20 cellular contexts compared by ENCODE assay signal in the genomic region with DNA sequence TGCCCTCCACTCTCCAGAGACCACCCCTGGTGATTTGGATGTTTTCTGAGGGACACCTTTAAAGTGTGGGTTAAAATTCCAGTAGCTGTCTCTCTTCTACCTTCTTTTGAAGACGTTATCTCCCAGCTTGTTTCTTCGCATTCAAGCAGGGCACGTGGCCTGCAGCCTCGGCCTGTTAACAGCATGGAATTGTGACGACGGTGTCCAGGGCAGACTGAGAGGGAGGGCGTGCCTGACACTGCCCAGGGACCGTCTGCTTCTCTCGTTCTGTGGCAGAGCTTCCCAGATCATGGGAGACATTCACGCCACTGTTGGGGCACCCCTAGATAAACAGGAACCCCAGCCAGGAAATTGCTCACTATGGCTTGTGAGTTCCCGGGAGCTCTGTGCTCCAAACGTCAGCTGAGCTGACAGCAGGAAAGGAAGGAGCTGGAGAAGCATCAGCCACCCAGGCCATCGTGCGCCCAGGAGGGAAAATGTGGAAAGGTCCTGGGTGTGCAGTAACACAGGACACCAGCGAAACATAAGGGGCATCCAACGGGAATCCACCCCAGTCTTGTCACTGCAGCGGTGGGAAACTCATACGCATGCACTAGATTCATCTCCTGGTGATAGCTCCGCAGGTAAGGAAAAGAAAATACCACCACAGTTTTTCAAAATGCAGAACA. TPM values are rescaled to one million over a fixed set of nuclear protein-coding genes. Genes with fewer than 3 reads are reported as not detected.
DNase-seq lines count a peak whose midpoint lies in the region; ATAC-seq, FAIRE-seq and TF ChIP-seq lines count a peak whose summit lies in the region.
"Had no signal": no experiment of that assay in that cellular context is flagged by ENCODE, and none has a peak within 500 bp of the region (broad histone marks: within the 10 kb centered on the region; RNA-seq: fewer than 3 reads in every experiment).

No MANE protein-coding gene starts in this region.

- ATAC-seq in HepG2, result no peak
- ATAC-seq in right lobe of liver, result no peak
- ATAC-seq in K562, result peak; percentile 20; the same call in 2 of the 3 replicates
- no peak for ATAC-seq in HG02798 (IDR thresholded peaks at IDR 0.05; ENCODE audit: poor library complexity, unreplicated experiment)
- ATAC-seq: Panc1 had no signal

- POLR2A ChIA-PET in HepG2 (lab: Yijun Ruan, JAX), result interaction anchor here (3.5 kb wide), 1 partner anchor 16 kb away, joined by 15 read pairs; no protein-coding TSS in a partner anchor
- POLR2A ChIA-PET in K562 (lab: Yijun Ruan, JAX), result interaction anchor here (1.0 to 1.2 kb wide), 2 partner anchors 10 to 39 kb away, joined by 4 read pairs; no protein-coding TSS in a partner anchor

- CTCF ChIA-PET in HepG2 (lab: Yijun Ruan, JAX; ENCODE audit: low intra/inter-chr PET ratio, low total read pairs), result no interaction called here
- CTCF ChIA-PET in K562 (lab: Yijun Ruan, JAX; ENCODE audit: low intra/inter-chr PET ratio), result no interaction called here

- TF ChIP-seq EP300 in HepG2 (IDR thresholded peaks at IDR 0.05; ENCODE audit: low read depth in 2 of 2, low read length in 2 of 2), result no peak
- TF ChIP-seq EP300 in HepG2 (CRISPR knock-in tag; IDR thresholded peaks at IDR 0.05; ENCODE audit: borderline replicate concordance), result no peak
- TF ChIP-seq EP300 in K562 (IDR thresholded peaks at IDR 0.05; ENCODE audit: low read length), result no peak
- TF ChIP-seq EP300 in stomach (IDR thresholded peaks at IDR 0.05), result no peak

- H3K4me1 ChIP-seq in HepG2 (ENCODE audit: insufficient read depth, low read length) (peaks cover 10% of the 10 kb centered on the region), right lobe of liver (peaks cover 0 to 7% (median 3%) of the 10 kb centered on the region in 4 donors), K562 (replicated peaks in 1 of 2; ENCODE audit: control insufficient read depth in 2 of 2, insufficient read depth in 2 of 2, low read length in 2 of 2) (peaks cover 0 to 8% of the 10 kb centered on the region in 2 experiments; a peak in 2 of 5 replicates), mesendoderm (ENCODE audit: control insufficient read depth, low read depth, low read length) (peaks cover 2% of the 10 kb centered on the region), stomach (peaks cover 0 to 8% (median 5%) of the 10 kb centered on the region in 4 donors)

- H3K4me3 ChIP-seq in HepG2 (replicated peaks in 1 of 3; ENCODE audit: insufficient read depth in 1 of 3, low read depth in 2 of 3, low read length in 3 of 3) (no peak overlapping the region), right lobe of liver (no peak overlapping the region), K562 (no peak overlapping the region), mesendoderm (ENCODE audit: low read length) (no peak overlapping the region), stomach (no peak overlapping the region)

- H3K56ac ChIP-seq in mesendoderm (ENCODE audit: low read length), result peak overlapping the region; percentile 64

- H3K9ac ChIP-seq in HepG2 (ENCODE audit: insufficient read depth, low read depth, low read length), result no peak overlapping the region
- no peak overlapping the region for H3K9ac ChIP-seq in K562 (ENCODE audit: insufficient read depth in 1 of 2, low read depth in 2 of 2, low read length in 2 of 2)
- no peak overlapping the region for H3K9ac ChIP-seq in mesendoderm (ENCODE audit: low read length)

- no peak overlapping the region for H4K8ac ChIP-seq in mesendoderm (ENCODE audit: low read depth, low read length)

- H3K9me3 ChIP-seq in HepG2 (ENCODE audit: low read length), result no peaks in the 10 kb centered on the region
- H3K9me3 ChIP-seq in right lobe of liver, result no peaks in the 10 kb centered on the region
- H3K9me3 ChIP-seq in K562 (replicated peaks; ENCODE audit: control insufficient read depth, insufficient read depth, low read depth, low read length), result no peaks in the 10 kb centered on the region
- no peaks in the 10 kb centered on the region for H3K9me3 ChIP-seq in stomach

- H3K27me3 ChIP-seq in HepG2 (ENCODE audit: control insufficient read depth in 1 of 2, insufficient read depth in 2 of 2, low read length in 2 of 2), result no peaks in the 10 kb centered on the region
- no peaks in the 10 kb centered on the region for H3K27me3 ChIP-seq in right lobe of liver
- H3K27me3 ChIP-seq in K562 (ENCODE audit: control insufficient read depth in 2 of 2, insufficient read depth in 2 of 2, low read length in 2 of 2), result peaks cover 58 to 66% of the 10 kb centered on the region in 2 experiments
- H3K27me3 ChIP-seq in mesendoderm (ENCODE audit: insufficient read depth, low read length, poor library complexity), result no peaks in the 10 kb centered on the region
- H3K27me3 ChIP-seq in stomach, result peaks cover 0 to 31% (median 0%) of the 10 kb centered on the region in 3 donors

- no peak for TF ChIP-seq RAD21 in HepG2 (CRISPR knock-in tag; IDR thresholded peaks at IDR 0.05)
- TF ChIP-seq RAD21 in K562 (CRISPR knock-in tag; conservative IDR thresholded peaks at IDR 0.05 in 1 of 2, IDR thresholded peaks at IDR 0.05 in 1 of 2), result no peak

- H3K36me3 ChIP-seq in HepG2 (replicated peaks in 1 of 2; ENCODE audit: control insufficient read depth in 1 of 2, insufficient read depth in 2 of 2, low read length in 2 of 2), result no peaks in the 10 kb centered on the region
- H3K36me3 ChIP-seq in right lobe of liver, result no peaks in the 10 kb centered on the region
- no peaks in the 10 kb centered on the region for H3K36me3 ChIP-seq in K562 (ENCODE audit: control insufficient read depth, insufficient read depth, low read length)
- no peaks in the 10 kb centered on the region for H3K36me3 ChIP-seq in mesendoderm (ENCODE audit: control insufficient read depth, insufficient read depth, low read length)
- no peaks in the 10 kb centered on the region for H3K36me3 ChIP-seq in stomach

- intact Hi-C loops in HepG2 (cut with micrococcal nuclease; ENCODE audit: unreplicated experiment) (no loop called here), right lobe of liver (cut with DNase I) (loop anchor here in 1 of 2 donors (10.0 kb wide), 1 partner anchor 131 kb away; no protein-coding TSS in a partner anchor), K562 (cut with micrococcal nuclease) (no loop called here), stomach (cut with DNase I; ENCODE audit: low total_unique reads) (loop anchor here (10.0 kb wide), 2 partner anchors 131 to 161 kb away; no protein-coding TSS in a partner anchor)

- no peaks in the 10 kb centered on the region for H3K79me1 ChIP-seq in mesendoderm (ENCODE audit: low read length)

- H2BK120ac ChIP-seq in mesendoderm (ENCODE audit: low read depth, low read length), result no peak overlapping the region

- H3K18ac ChIP-seq in mesendoderm (ENCODE audit: low read length), result no peak overlapping the region

- H3K79me2 ChIP-seq in HepG2 (ENCODE audit: insufficient read depth, low read length) (no peaks in the 10 kb centered on the region), K562 (ENCODE audit: control insufficient read depth, insufficient read depth, low read length) (no peaks in the 10 kb centered on the region), mesendoderm (ENCODE audit: control insufficient read depth, insufficient read depth, low read length) (no peaks in the 10 kb centered on the region)

- TF ChIP-seq CTCF in HepG2 (CRISPR knock-in tag; IDR thresholded peaks at IDR 0.05) (no peak), right lobe of liver (IDR thresholded peaks at IDR 0.05) (no peak), K562 (IDR thresholded peaks at IDR 0.05 in 2 of 3, conservative IDR thresholded peaks at IDR 0.05 in 1 of 3; ENCODE audit: insufficient read depth in 2 of 3, low read depth in 1 of 3, low read length in 3 of 3) (no peak), stomach (IDR thresholded peaks at IDR 0.05) (no peak)

- in situ Hi-C loops in HepG2 (cut with HindIII; ENCODE audit: extremely low pct_ligation_motif_present, low pct_unique_long_range_greater_than_20kb), result no loop called here
- in situ Hi-C loops in K562 (cut with MboI), result no loop called here

- H3K4ac ChIP-seq in mesendoderm (ENCODE audit: low read depth, low read length), result no peak overlapping the region

- peak overlapping the region; percentile 80 for H3K23ac ChIP-seq in mesendoderm (ENCODE audit: low read length)

- DNase-seq in HepG2 (ENCODE audit: low spot score), result no peak
- DNase-seq in right lobe of liver, result no peak
- DNase-seq in K562 (ENCODE audit: extremely low read depth in 1 of 4, low spot score in 3 of 4), result no peak
- DNase-seq in mesendoderm, result no peak
- DNase-seq in SW480 (ENCODE audit: low spot score), result no peak
- DNase-seq in stomach, result no peak
- DNase-seq: DMS53, H9, KG1, NCI-H1417 treated with DMSO at 0.1 percent for 48 hours, NCI-H2029, NCI-H2171 treated with DMSO at 0.1 percent for 48 hours, NCI-H446 treated with DMSO at 0.1 percent for 48 hours, NCI-H748 treated with DMSO at 0.1 percent for 48 hours had no signal

- WGBS in HepG2 (ENCODE audit: low lambda C conversion rate), result 90% methylated on average over 19 of the region's 19 CpGs
- 71% methylated on average over 16 of the region's 19 CpGs for WGBS in right lobe of liver (ENCODE audit: insufficient coverage, low coverage, low lambda C conversion rate, missing lambda C conversion rate)
- 3% methylated on average over 19 of the region's 19 CpGs for WGBS in K562 (ENCODE audit: insufficient coverage, low coverage, missing lambda C conversion rate)
- WGBS in mesendoderm (ENCODE audit: extremely low coverage, insufficient coverage, low lambda C conversion rate), result no CpG with 5 or more reads among the region's 19 CpGs
- 55 to 62% (median 60%) methylated on average over 19 of the region's 19 CpGs for WGBS in stomach, 5 donors

- H2AK5ac ChIP-seq in mesendoderm (ENCODE audit: low read length), result no peak overlapping the region

- no peaks in the 10 kb centered on the region for H4K20me1 ChIP-seq in HepG2 (ENCODE audit: insufficient read depth, low read length)
- 0 out of 2 replicates have a peak, but pooled peaks cover 3% of the 10 kb centered on the region for H4K20me1 ChIP-seq in K562 (replicated peaks; ENCODE audit: control insufficient read depth, insufficient read depth, low read length)

- no peak overlapping the region for H2BK5ac ChIP-seq in mesendoderm (ENCODE audit: low read length)

- no peak overlapping the region for H3K27ac ChIP-seq in HepG2 (ENCODE audit: extremely low read length, insufficient read depth, low read length)
- no peak overlapping the region for H3K27ac ChIP-seq in right lobe of liver
- H3K27ac ChIP-seq in K562 (ENCODE audit: extremely low read depth, low read depth, low read length), result no peak overlapping the region
- no peak overlapping the region for H3K27ac ChIP-seq in mesendoderm (ENCODE audit: low read depth, low read length)
- no peak overlapping the region for H3K27ac ChIP-seq in stomach
- H3K27ac ChIP-seq: HL-60 had no signal

- FAIRE-seq in HepG2 (lab: Jason Lieb, UNC) (no peak), K562 (lab: Jason Lieb, UNC) (no peak)
- FAIRE-seq: HTR-8/SVneo had no signal

- H3K4me2 ChIP-seq in HepG2 (ENCODE audit: low read depth, low read length) (no peak overlapping the region), K562 (ENCODE audit: insufficient read depth, low read length) (no peak overlapping the region), mesendoderm (ENCODE audit: low read length) (no peak overlapping the region)

- no peak overlapping the region for H2BK15ac ChIP-seq in mesendoderm (replicated peaks; ENCODE audit: low read depth)

- no peaks in the 10 kb centered on the region for H3K9me1 ChIP-seq in K562 (ENCODE audit: control insufficient read depth, insufficient read depth, low read length)

- BruUV-seq in HepG2 (replicated peaks; lab: Mats Ljungman, UMichigan) (no TSS peak), K562 (replicated peaks; lab: Mats Ljungman, UMichigan) (no TSS peak)

- H2AFZ ChIP-seq in HepG2 (ENCODE audit: low read length), result no peak overlapping the region
- 0 out of 2 replicates have a peak overlapping the region, but pooled peaks have one; percentile 30 for H2AFZ ChIP-seq in K562 (ENCODE audit: low read depth, low read length)

- H4K5ac ChIP-seq in mesendoderm (ENCODE audit: low read length), result no peak overlapping the region

- no peak for TF ChIP-seq POLR2A in HepG2 (IDR thresholded peaks at IDR 0.05; ENCODE audit: insufficient read depth in 1 of 2, low read depth in 2 of 2, low read length in 2 of 2)
- no peak for TF ChIP-seq POLR2A in right lobe of liver (IDR thresholded peaks at IDR 0.05)
- TF ChIP-seq POLR2A in K562 (conservative IDR thresholded peaks at IDR 0.05), result no peak
- no peak for TF ChIP-seq POLR2A in stomach (IDR thresholded peaks at IDR 0.05)

RNA-seq across cellular contexts. Expression of a gene that starts 41.1 kb away (rescaled TPM):
- total RNA-seq in HepG2 (2016; rRNA removed; fragmentation: Illumina TruSeq; extraction: Trizol), result 22.3 and 28.9 TPM in 2 replicates
- total RNA-seq in HepG2 (2016; cell fraction: cytosol; rRNA removed; fragmentation: Illumina TruSeq; extraction: Trizol; ENCODE audit: low read depth), result 316 and 350 TPM in 2 replicates
- total RNA-seq in HepG2 (2016; cell fraction: insoluble cytoplasmic fraction; rRNA removed; fragmentation: Illumina TruSeq; extraction: Trizol), result 18.9 and 26.2 TPM in 2 replicates
- total RNA-seq in HepG2 (2016; cell fraction: membrane; rRNA removed; fragmentation: Illumina TruSeq; extraction: Trizol), result 57.6 and 59.9 TPM in 2 replicates
- total RNA-seq in HepG2 (2016; cell fraction: nucleus; rRNA removed; fragmentation: Illumina TruSeq; extraction: Trizol), result 50.1 and 55.5 TPM in 2 replicates
- 12.4 TPM in 2 replicates for polyA plus RNA-seq in HepG2 (2011; rRNA removed)
- polyA plus RNA-seq in HepG2 (2011; cell fraction: cytosol; rRNA removed), result 5.1 and 5.5 TPM in 2 replicates
- polyA plus RNA-seq in HepG2 (2011; cell fraction: nucleus; rRNA removed), result 79.7 and 90.7 TPM in 2 replicates
- 26.4 and 28.0 TPM in 2 replicates for polyA plus RNA-seq in HepG2 (2012)
- 3.1 and 3.3 TPM in 2 replicates for polyA plus RNA-seq in HepG2 (2016; cell fraction: cytosol; fragmentation: Illumina TruSeq; extraction: Trizol; ENCODE audit: low read depth)
- polyA plus RNA-seq in HepG2 (2016; cell fraction: insoluble cytoplasmic fraction; fragmentation: Illumina TruSeq; extraction: Trizol; ENCODE audit: low read depth), result 10.1 and 11.9 TPM in 2 replicates
- 4.5 and 4.7 TPM in 2 replicates for polyA plus RNA-seq in HepG2 (2016; cell fraction: membrane; fragmentation: Illumina TruSeq; extraction: Trizol; ENCODE audit: low read depth)
- polyA plus RNA-seq in HepG2 (2016; cell fraction: nucleus; fragmentation: Illumina TruSeq; extraction: Trizol; ENCODE audit: insufficient read depth, low read depth), result 38.9 and 41.2 TPM in 2 replicates
- 18.7 and 23.4 TPM in 2 replicates for polyA minus RNA-seq in HepG2 (2011; rRNA and poly(A)+ RNA removed; ENCODE audit: low replicate concordance)
- 21.6 and 23.1 TPM in 2 replicates for polyA minus RNA-seq in HepG2 (2011; cell fraction: cytosol; rRNA and poly(A)+ RNA removed)
- polyA minus RNA-seq in HepG2 (2011; cell fraction: nucleus; rRNA and poly(A)+ RNA removed), result 99.0 and 111 TPM in 2 replicates
- total RNA-seq in right lobe of liver, result 10 to 100 TPM; 24.9 to 55.1 (median 32.0) TPM
- 115 and 326 TPM in 2 replicates for total RNA-seq in K562 (2011; cell fraction: chromatin; rRNA removed; ENCODE audit: low replicate concordance)
- 62.0 and 78.6 TPM in 2 replicates for total RNA-seq in K562 (2011; cell fraction: nucleolus; rRNA removed)
- 144 and 212 TPM in 2 replicates for total RNA-seq in K562 (2011; cell fraction: nucleoplasm; rRNA removed)
- 29.9 and 41.8 TPM in 2 replicates for total RNA-seq in K562 (2014; rRNA removed)
- 39.3 and 47.4 TPM in 2 replicates for total RNA-seq in K562 (2014; rRNA removed; fragmentation: Illumina TruSeq; extraction: Trizol)
- 32.8 and 33.9 TPM in 2 replicates for total RNA-seq in K562 (2015; rRNA removed; fragmentation: Illumina TruSeq; extraction: Trizol)
- 67.6 and 80.7 TPM in 2 replicates for total RNA-seq in K562 (2021)
- 16.1 and 17.0 TPM in 2 replicates for polyA plus RNA-seq in K562 (2011; rRNA removed)
- 11.1 and 15.9 TPM in 2 replicates for polyA plus RNA-seq in K562 (2011; cell fraction: cytosol; rRNA removed)
- 97.0 and 123 TPM in 2 replicates for polyA plus RNA-seq in K562 (2011; cell fraction: nucleus; rRNA removed)
- polyA plus RNA-seq in K562 (2012), result 23.0 and 24.9 TPM in 2 replicates
- 23.0 and 28.7 TPM in 2 replicates for polyA plus RNA-seq in K562 (2014; fragmentation: Illumina TruSeq; extraction: Trizol)
- 1 to 10 TPM; 4.4 to 4.7 TPM for polyA plus RNA-seq in K562 (2014; fragmentation: Nextera tagmentation; extraction: Ambion mirVana)
- polyA plus RNA-seq in K562 (2014; rRNA removed), result 27.3 and 31.7 TPM in 2 replicates
- polyA minus RNA-seq in K562 (2011; rRNA and poly(A)+ RNA removed), result 84.2 and 91.2 TPM in 2 replicates
- 23.9 and 28.3 TPM in 2 replicates for polyA minus RNA-seq in K562 (2011; cell fraction: cytosol; rRNA and poly(A)+ RNA removed)
- 74.0 and 74.6 TPM in 2 replicates for polyA minus RNA-seq in K562 (2011; cell fraction: nucleus; rRNA and poly(A)+ RNA removed)
- 25.3 TPM for polyA plus RNA-seq in mesendoderm (2013, experiment 1 of 2)
- 25.6 TPM for polyA plus RNA-seq in mesendoderm (2013, experiment 2 of 2)
- total RNA-seq in stomach, result 100 to 1,000 TPM in 1 of 5 donors, 10 to 100 TPM in 4; 60.2 to 182 (median 62.9) TPM
- 1 to 10 TPM; 7.5 to 9.1 (median 8.6) TPM for polyA plus RNA-seq in stomach

RNA-seq across cellular contexts. Expression of a gene that starts 57.0 kb away (rescaled TPM):
- total RNA-seq in HepG2 (2016; rRNA removed; fragmentation: Illumina TruSeq; extraction: Trizol), result not detected in 2 replicates
- not detected in 2 replicates for total RNA-seq in HepG2 (2016; cell fraction: cytosol; rRNA removed; fragmentation: Illumina TruSeq; extraction: Trizol; ENCODE audit: low read depth)
- total RNA-seq in HepG2 (2016; cell fraction: insoluble cytoplasmic fraction; rRNA removed; fragmentation: Illumina TruSeq; extraction: Trizol), result not detected in 2 replicates
- not detected in 2 replicates for total RNA-seq in HepG2 (2016; cell fraction: membrane; rRNA removed; fragmentation: Illumina TruSeq; extraction: Trizol)
- total RNA-seq in HepG2 (2016; cell fraction: nucleus; rRNA removed; fragmentation: Illumina TruSeq; extraction: Trizol), result not detected in 2 replicates
- not detected in 2 replicates for polyA plus RNA-seq in HepG2 (2011; rRNA removed)
- polyA plus RNA-seq in HepG2 (2011; cell fraction: cytosol; rRNA removed), result not detected in 2 replicates
- not detected in 2 replicates for polyA plus RNA-seq in HepG2 (2011; cell fraction: nucleus; rRNA removed)
- polyA plus RNA-seq in HepG2 (2012), result not detected in 2 replicates
- polyA plus RNA-seq in HepG2 (2016; cell fraction: cytosol; fragmentation: Illumina TruSeq; extraction: Trizol; ENCODE audit: low read depth), result not detected in 2 replicates
- polyA plus RNA-seq in HepG2 (2016; cell fraction: insoluble cytoplasmic fraction; fragmentation: Illumina TruSeq; extraction: Trizol; ENCODE audit: low read depth), result not detected in 2 replicates
- polyA plus RNA-seq in HepG2 (2016; cell fraction: membrane; fragmentation: Illumina TruSeq; extraction: Trizol; ENCODE audit: low read depth), result not detected in 2 replicates
- polyA plus RNA-seq in HepG2 (2016; cell fraction: nucleus; fragmentation: Illumina TruSeq; extraction: Trizol; ENCODE audit: insufficient read depth, low read depth), result not detected in 2 replicates
- not detected in 2 replicates for polyA minus RNA-seq in HepG2 (2011; rRNA and poly(A)+ RNA removed; ENCODE audit: low replicate concordance)
- not detected in 2 replicates for polyA minus RNA-seq in HepG2 (2011; cell fraction: cytosol; rRNA and poly(A)+ RNA removed)
- not detected in 2 replicates for polyA minus RNA-seq in HepG2 (2011; cell fraction: nucleus; rRNA and poly(A)+ RNA removed)
- under 1 TPM in 1 of 6 experiments, not detected in 5; 0.19 TPM for total RNA-seq in right lobe of liver
- total RNA-seq in K562 (2011; cell fraction: chromatin; rRNA removed; ENCODE audit: low replicate concordance), result not detected in 2 replicates
- not detected in 2 replicates for total RNA-seq in K562 (2011; cell fraction: nucleolus; rRNA removed)
- total RNA-seq in K562 (2011; cell fraction: nucleoplasm; rRNA removed), result not detected in 2 replicates
- not detected in 2 replicates for total RNA-seq in K562 (2014; rRNA removed)
- total RNA-seq in K562 (2014; rRNA removed; fragmentation: Illumina TruSeq; extraction: Trizol), result not detected in 2 replicates
- total RNA-seq in K562 (2015; rRNA removed; fragmentation: Illumina TruSeq; extraction: Trizol), result not detected in 2 replicates
- not detected in 2 replicates for total RNA-seq in K562 (2021)
- not detected in 2 replicates for polyA plus RNA-seq in K562 (2011; rRNA removed)
- not detected in 2 replicates for polyA plus RNA-seq in K562 (2011; cell fraction: cytosol; rRNA removed)
- polyA plus RNA-seq in K562 (2011; cell fraction: nucleus; rRNA removed), result not detected in 2 replicates
- polyA plus RNA-seq in K562 (2012), result not detected in 2 replicates
- not detected in 2 replicates for polyA plus RNA-seq in K562 (2014; fragmentation: Illumina TruSeq; extraction: Trizol)
- not detected for polyA plus RNA-seq in K562 (2014; fragmentation: Nextera tagmentation; extraction: Ambion mirVana)
- polyA plus RNA-seq in K562 (2014; rRNA removed), result not detected in 2 replicates
- not detected in 2 replicates for polyA minus RNA-seq in K562 (2011; rRNA and poly(A)+ RNA removed)
- polyA minus RNA-seq in K562 (2011; cell fraction: cytosol; rRNA and poly(A)+ RNA removed), result not detected in 2 replicates
- not detected in 2 replicates for polyA minus RNA-seq in K562 (2011; cell fraction: nucleus; rRNA and poly(A)+ RNA removed)
- 0.03 TPM for polyA plus RNA-seq in mesendoderm (2013, experiment 1 of 2)
- not detected for polyA plus RNA-seq in mesendoderm (2013, experiment 2 of 2)
- under 1 TPM in 1 of 5 donors, not detected in 4; 0.18 TPM for total RNA-seq in stomach
- not detected for polyA plus RNA-seq in stomach
- total RNA-seq: A673, H9 had no signal
- polyA plus RNA-seq: CD14-positive monocyte had no signal
